Comparison of ENCODE assay signal across 22 cellular contexts in the genomic region with DNA sequence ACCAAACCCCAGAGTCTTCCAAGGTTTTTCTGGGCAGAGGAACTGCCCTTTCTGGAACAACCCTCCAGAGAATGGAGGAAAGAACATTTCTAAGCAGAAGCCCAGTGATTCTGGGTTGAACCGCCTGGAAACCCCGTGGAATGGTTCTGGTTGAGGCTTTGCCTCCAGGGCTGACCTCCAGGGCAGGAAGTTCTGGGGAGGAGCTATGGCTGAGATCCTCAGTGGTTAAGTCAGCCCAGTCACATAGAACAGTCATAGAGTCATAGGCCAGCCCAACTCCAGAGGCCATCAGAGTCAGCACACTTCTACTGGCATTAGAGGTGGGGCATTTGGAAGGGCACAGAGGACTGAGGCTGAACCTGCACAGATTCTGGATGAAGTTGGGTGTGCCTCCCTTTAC.
DNase-seq lines count a peak whose midpoint lies in the region; ATAC-seq, FAIRE-seq and TF ChIP-seq lines count a peak whose summit lies in the region.
"Had no signal": no experiment of that assay in that cellular context is flagged by ENCODE, and none has a peak within 500 bp of the region (broad histone marks: within the 10 kb centered on the region; RNA-seq: fewer than 3 reads in every experiment).

No MANE protein-coding gene starts in this region.

- H3K36me3 ChIP-seq in mammary epithelial cell (ENCODE audit: insufficient read depth, low read length) (no peaks in the 10 kb centered on the region), BE2C (no peaks in the 10 kb centered on the region)
- H3K36me3 ChIP-seq: BLaER1 treated with 17β-estradiol and CSF1 and Interleukin-3, amounts not matched to agents 10 nM and 100 nM; SJSA1 had no signal

- H3K27me3 Mint-ChIP-seq in MCF 10A (ENCODE audit: insufficient read depth, unreplicated experiment) = peaks cover 11% of the 10 kb centered on the region

- H3K4me1 ChIP-seq in mammary epithelial cell (ENCODE audit: insufficient read depth, low read length) (peaks cover 10% of the 10 kb centered on the region), BE2C (no peaks in the 10 kb centered on the region)
- H3K4me1 ChIP-seq: BLaER1 treated with 17β-estradiol and CSF1 and Interleukin-3, amounts not matched to agents 10 nM and 100 nM; SJSA1 had no signal

- no peaks in the 10 kb centered on the region for H3K79me2 ChIP-seq in mammary epithelial cell (ENCODE audit: insufficient read depth, low read length)

- no peak overlapping the region for H3K4me3 Mint-ChIP-seq in MCF 10A (ENCODE audit: unreplicated experiment)
- H3K4me3 Mint-ChIP-seq: CD8-positive, alpha-beta memory T cell; HFFc6 had no signal

- H3K9me3 ChIP-seq in mammary epithelial cell (replicated peaks; ENCODE audit: insufficient read depth, low read length) (no peaks in the 10 kb centered on the region), BE2C (no peaks in the 10 kb centered on the region)
- H3K9me3 ChIP-seq: SJSA1 had no signal

- H3K36me3 Mint-ChIP-seq in MCF 10A (ENCODE audit: insufficient read depth, unreplicated experiment) = no peaks in the 10 kb centered on the region
- H3K36me3 Mint-ChIP-seq: CD8-positive, alpha-beta memory T cell had no signal

- no peaks in the 10 kb centered on the region for H3K4me1 Mint-ChIP-seq in MCF 10A (ENCODE audit: insufficient read depth, unreplicated experiment)
- H3K4me1 Mint-ChIP-seq: CD8-positive, alpha-beta memory T cell had no signal

- no peak overlapping the region for H3K27ac ChIP-seq in mammary epithelial cell (ENCODE audit: insufficient read depth, low read depth, low read length)
- H3K27ac ChIP-seq: 22Rv1; BLaER1 treated with 17β-estradiol and CSF1 and Interleukin-3, amounts not matched to agents 10 nM and 100 nM; SJSA1 had no signal

- H2AFZ ChIP-seq in mammary epithelial cell (ENCODE audit: low read depth, low read length) = peak overlapping the region; percentile 61

- BruUV-seq in mammary epithelial cell (replicated peaks; lab: Mats Ljungman, UMichigan) = no TSS peak
- no TSS peak for BruUV-seq in MCF 10A (replicated peaks; lab: Mats Ljungman, UMichigan)

- in situ Hi-C loops in mammary epithelial cell (cut with MboI; ENCODE audit: low sequenced_read_pairs in 2 of 2) = no loop called here

- CTCF ChIA-PET in mammary epithelial cell (lab: Charles Lee; ENCODE audit: low non-redundant PET) (no interaction called here), MCF 10A (lab: Yijun Ruan, JAX) (interaction anchor here (0.6 kb wide), 1 partner anchor 9 kb away, joined by 3 read pairs; no protein-coding TSS in a partner anchor)

- H3K9me3 Mint-ChIP-seq in MCF 10A (ENCODE audit: unreplicated experiment) = no peaks in the 10 kb centered on the region

- H3K4me3 ChIP-seq in mammary epithelial cell (replicated peaks in 1 of 3; ENCODE audit: insufficient read depth in 1 of 3, low read depth in 2 of 3, low read length in 3 of 3) (no peak overlapping the region), BE2C (ENCODE audit: low read depth, low read length) (no peak overlapping the region)
- H3K4me3 ChIP-seq: BLaER1 treated with 17β-estradiol and CSF1 and Interleukin-3, amounts not matched to agents 10 nM and 100 nM; SJSA1 had no signal

- intact Hi-C loops in mammary epithelial cell (cut with micrococcal nuclease) = no loop called here
- intact Hi-C loops in MCF 10A (cut with micrococcal nuclease) = no loop called here
- intact Hi-C loops in sciatic nerve (cut with DNase I) = no loop called here

- H3K27me3 ChIP-seq in mammary epithelial cell (ENCODE audit: insufficient read depth, low read length) (no peaks in the 10 kb centered on the region), BE2C (no peaks in the 10 kb centered on the region; the same call in 1 of the 2 replicates)
- H3K27me3 ChIP-seq: BLaER1 treated with 17β-estradiol and CSF1 and Interleukin-3, amounts not matched to agents 10 nM and 100 nM had no signal

- peak; percentile 73 for ATAC-seq in sciatic nerve

- TF ChIP-seq CTCF in mammary epithelial cell (conservative IDR thresholded peaks at IDR 0.05 in 1 of 2, IDR thresholded peaks at IDR 0.05 in 1 of 2; ENCODE audit: extremely low read depth in 1 of 2, insufficient read depth in 1 of 2, low read depth in 1 of 2, low read length in 2 of 2) = no peak
- no peak for TF ChIP-seq CTCF in MCF 10A (IDR thresholded peaks at IDR 0.05; ENCODE audit: unreplicated experiment)
- TF ChIP-seq CTCF in BE2C (IDR thresholded peaks at IDR 0.05; ENCODE audit: low read depth, low read length) = no peak

- no peak for FAIRE-seq in RCC 7860 (lab: Jason Lieb, UNC)
- FAIRE-seq: D721Med, H54 had no signal

- H3K4me2 ChIP-seq in mammary epithelial cell (ENCODE audit: insufficient read depth, low read depth, low read length) = no peak overlapping the region
- H3K4me2 ChIP-seq: BLaER1 treated with 17β-estradiol and CSF1 and Interleukin-3, amounts not matched to agents 10 nM and 100 nM had no signal

- POLR2A ChIA-PET in MCF 10A (lab: Yijun Ruan, JAX) = no interaction called here

- H3K9ac ChIP-seq in mammary epithelial cell (ENCODE audit: insufficient read depth, low read length) = no peak overlapping the region
- H3K9ac ChIP-seq: BLaER1 treated with 17β-estradiol and CSF1 and Interleukin-3, amounts not matched to agents 10 nM and 100 nM had no signal

- dilution Hi-C loops in mammary epithelial cell (cut with HindIII; ENCODE audit: low sequenced_read_pairs) = loop anchor here (10.0 kb wide), 2 partner anchors 53 to 107 kb away; no protein-coding TSS in a partner anchor

- DNase-seq in mammary epithelial cell = peak; percentile 24
- no peak for DNase-seq in MCF 10A (ENCODE audit: unreplicated experiment)
- DNase-seq in RCC 7860 (ENCODE audit: low spot score) = peak; percentile 26
- DNase-seq in glomerular visceral epithelial cell (ENCODE audit: extremely low spot score) = peak; percentile 42
- DNase-seq in sciatic nerve (ENCODE audit: low spot score) = no peak
- DNase-seq in BE2C = no peak
- DNase-seq in DMS 273 (lab: John Stamatoyannopoulos, UW; ENCODE audit: unreplicated experiment) = no peak
- no peak for DNase-seq in hepatic stellate cell (ENCODE audit: low spot score)
- DNase-seq: CD8-positive, alpha-beta memory T cell; DND-41; HFFc6; IMR-90; Kasumi-1; NCI-H1105 treated with DMSO at 0.1 percent for 48 hours; NCI-H1694 treated with DMSO at 0.1 percent for 48 hours; NCI-H446; NK-92 treated with Interleukin-12 subunit alpha and Interleukin-12 subunit beta, amount 100 ng/mL, for 24 hours had no signal

- H3K27ac Mint-ChIP-seq in MCF 10A (ENCODE audit: low read depth, unreplicated experiment) = no peak overlapping the region
- H3K27ac Mint-ChIP-seq: CD8-positive, alpha-beta memory T cell; HFFc6 had no signal

- 75% methylated on average over 2 of the region's 2 CpGs for whole genome bisulfite sequencing in mammary epithelial cell (ENCODE audit: low coverage, missing lambda C conversion rate)

- H4K20me1 ChIP-seq in mammary epithelial cell (ENCODE audit: insufficient read depth, low read length) = no peaks in the 10 kb centered on the region
- H4K20me1 ChIP-seq: BLaER1 treated with 17β-estradiol and CSF1 and Interleukin-3, amounts not matched to agents 10 nM and 100 nM had no signal

Comparison
In these comparisons a context has a peak if more than half of its experiments do, and no peak if none do; other contexts are left out.
1. DNase-seq: peak in mammary epithelial cell (single experiment), RCC 7860 (single experiment) and glomerular visceral epithelial cell (single experiment); none in MCF 10A (single experiment), sciatic nerve (single experiment), BE2C (single experiment), DMS 273 (single experiment) and hepatic stellate cell (single experiment).